39 cellular contexts compared by ENCODE assay signal in the genomic region with DNA sequence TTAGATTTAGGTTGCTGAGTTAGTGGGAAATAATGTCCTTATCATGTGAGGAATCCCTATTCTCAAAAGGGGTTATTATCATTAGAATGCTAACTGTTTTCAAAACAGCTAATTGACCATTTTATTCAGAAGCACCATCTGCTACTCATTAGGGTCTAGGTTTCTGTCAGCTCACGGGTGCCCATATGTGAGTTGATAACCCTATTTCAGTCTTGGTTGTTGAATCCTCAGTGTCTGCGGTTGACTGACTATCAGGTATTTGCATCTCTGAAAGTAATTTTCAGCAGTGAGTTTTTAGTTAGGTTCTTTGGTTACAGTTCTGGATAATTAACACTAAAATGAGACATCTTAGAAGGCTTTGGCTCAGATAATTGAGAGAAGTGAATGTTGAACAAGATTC.
"Had no signal": no experiment of that assay in that cellular context is flagged by ENCODE, and none has a peak within 500 bp of the region (broad histone marks: within the 10 kb centered on the region; RNA-seq: fewer than 3 reads in every experiment).

No MANE protein-coding gene starts in this region.

- DNase-seq: activated effector memory CD4-positive, alpha-beta T cell treated with anti-CD3 and anti-CD28 coated beads, Interleukin-2, amount 50 U/mL, for 16 hours; activated effector memory CD4-positive, alpha-beta T cell treated with Interleukin-2 at 50 U/mL for 16 hours; activated gamma-delta T cell; activated gamma-delta T cell treated with Interleukin-2 at 50 U/mL for 16 hours; activated naive CD4-positive, alpha-beta T cell; activated naive CD4-positive, alpha-beta T cell treated with anti-CD3 and anti-CD28 coated beads for 36 hours; activated naive CD4-positive, alpha-beta T cell treated with anti-CD3 and anti-CD28 coated beads, Interleukin-2, amount 10 ng/mL, durations not matched to agents 7 days and 5 days; activated naive CD4-positive, alpha-beta T cell treated with anti-CD3 and anti-CD28 coated beads, Interleukin-2, amount 50 U/mL, for 16 hours; activated naive CD4-positive, alpha-beta T cell treated with Interleukin-2 at 50 U/mL for 16 hours; activated naive CD8-positive, alpha-beta T cell treated with anti-CD3 and anti-CD28 coated beads for 36 hours; activated naive CD8-positive, alpha-beta T cell treated with anti-CD3 and anti-CD28 coated beads, Interleukin-2, amount 10 ng/mL, durations not matched to agents 7 days and 5 days; activated T-cell treated with anti-CD3 and anti-CD28 coated beads, Interleukin-2, amount 50 U/mL, for 24 hours; activated T-cell treated with anti-CD3 and anti-CD28 coated beads, Interleukin-2, amount 50 U/mL, for 4 hours; activated T-cell treated with anti-CD3 and anti-CD28 coated beads, Interleukin-2, amount 50 U/mL, for 48 hours; activated T-cell treated with anti-CD3 and anti-CD28 coated beads, Interleukin-2, amount 50 U/mL, for 72 hours; adrenal gland; amniotic stem cell; amygdala; anterior cingulate cortex; aorta; body of pancreas; brain microvascular endothelial cell; caudate nucleus; central memory CD4-positive, alpha-beta T cell; cerebellar nuclear complex had no signal

- H3K27ac Mint-ChIP-seq: activated naive CD4-positive, alpha-beta T cell treated with anti-CD3 and anti-CD28 coated beads for 36 hours; activated naive CD4-positive, alpha-beta T cell treated with anti-CD3 and anti-CD28 coated beads, Interleukin-2, amount 10 ng/mL, durations not matched to agents 7 days and 5 days; activated naive CD4-positive, alpha-beta T cell treated with anti-CD3 and anti-CD28 coated beads, Interleukin-2, amount 50 U/mL, for 24 hours; activated naive CD4-positive, alpha-beta T cell treated with anti-CD3 and anti-CD28 coated beads, Interleukin-2, amount 50 U/mL, for 72 hours; activated naive CD8-positive, alpha-beta T cell; activated naive CD8-positive, alpha-beta T cell treated with anti-CD3 and anti-CD28 coated beads for 36 hours; activated naive CD8-positive, alpha-beta T cell treated with anti-CD3 and anti-CD28 coated beads, Interleukin-2, amount 10 ng/mL, durations not matched to agents 7 days and 5 days; activated T-cell treated with anti-CD3 and anti-CD28 coated beads, Interleukin-2, amount 50 U/mL, for 24 hours; activated T-cell treated with anti-CD3 and anti-CD28 coated beads, Interleukin-2, amount 50 U/mL, for 72 hours; activated T-helper 1 cell treated with anti-CD3 and anti-CD28 coated beads, Interleukin-12 subunit alpha, Interleukin-12 subunit beta, Interleukin-2, Interleukin-4 antibody, amounts not matched to agents 30 ng/mL and 10 ng/mL and 1 ng/mL, durations not matched to agents 14 hours and 24 hours and 36 hours; activated T-helper 17 cell treated with anti-CD3 and anti-CD28 coated beads, Interleukin-2, amount 50 U/mL, for 72 hours; activated T-helper 2 cell treated with anti-CD3 and anti-CD28 coated beads, Interferon-gamma antibody, Interleukin-2, Interleukin-4, amounts not matched to agents 10 μg/mL and 5 μg/mL and 100 μg/mL, durations not matched to agents 14 hours and 24 hours and 36 hours; brain had no signal

- H3K27me3 ChIP-seq: adrenal gland, ascending aorta, body of pancreas, brain microvascular endothelial cell, breast epithelium, cardiac muscle cell had no signal

- H3K36me3 Mint-ChIP-seq: activated naive CD4-positive, alpha-beta T cell treated with anti-CD3 and anti-CD28 coated beads, Interleukin-2, amount 10 ng/mL, durations not matched to agents 7 days and 5 days; activated naive CD4-positive, alpha-beta T cell treated with anti-CD3 and anti-CD28 coated beads, Interleukin-2, amount 50 U/mL, for 24 hours; activated naive CD4-positive, alpha-beta T cell treated with anti-CD3 and anti-CD28 coated beads, Interleukin-2, amount 50 U/mL, for 72 hours; activated naive CD8-positive, alpha-beta T cell; activated naive CD8-positive, alpha-beta T cell treated with anti-CD3 and anti-CD28 coated beads for 36 hours; activated naive CD8-positive, alpha-beta T cell treated with anti-CD3 and anti-CD28 coated beads, Interleukin-2, amount 10 ng/mL, durations not matched to agents 7 days and 5 days; brain had no signal

- ATAC-seq: activated naive CD4-positive, alpha-beta T cell treated with anti-CD3 and anti-CD28 coated beads, Interleukin-2, amount 50 U/mL, for 72 hours; activated T-cell treated with anti-CD3 and anti-CD28 coated beads, Interleukin-2, amount 50 U/mL, for 4 hours; activated T-cell treated with anti-CD3 and anti-CD28 coated beads, Interleukin-2, amount 50 U/mL, for 72 hours; activated T-helper 17 cell treated with anti-CD3 and anti-CD28 coated beads, Interleukin-2, amount 50 U/mL, for 72 hours; body of pancreas had no signal

- H3K9me3 ChIP-seq: adrenal gland, body of pancreas had no signal

- H3K4me3 Mint-ChIP-seq: activated naive CD4-positive, alpha-beta T cell treated with anti-CD3 and anti-CD28 coated beads for 36 hours; activated naive CD4-positive, alpha-beta T cell treated with anti-CD3 and anti-CD28 coated beads, Interleukin-2, amount 10 ng/mL, durations not matched to agents 7 days and 5 days; activated naive CD4-positive, alpha-beta T cell treated with anti-CD3 and anti-CD28 coated beads, Interleukin-2, amount 50 U/mL, for 24 hours; activated naive CD8-positive, alpha-beta T cell; activated naive CD8-positive, alpha-beta T cell treated with anti-CD3 and anti-CD28 coated beads for 36 hours; activated naive CD8-positive, alpha-beta T cell treated with anti-CD3 and anti-CD28 coated beads, Interleukin-2, amount 10 ng/mL, durations not matched to agents 7 days and 5 days; activated T-cell treated with anti-CD3 and anti-CD28 coated beads, Interleukin-2, amount 50 U/mL, for 24 hours; activated T-cell treated with anti-CD3 and anti-CD28 coated beads, Interleukin-2, amount 50 U/mL, for 4 hours; activated T-cell treated with anti-CD3 and anti-CD28 coated beads, Interleukin-2, amount 50 U/mL, for 72 hours; activated T-helper 1 cell treated with anti-CD3 and anti-CD28 coated beads, Interleukin-12 subunit alpha, Interleukin-12 subunit beta, Interleukin-2, Interleukin-4 antibody, amounts not matched to agents 30 ng/mL and 10 ng/mL and 1 ng/mL, durations not matched to agents 14 hours and 24 hours and 36 hours; activated T-helper 17 cell treated with anti-CD3 and anti-CD28 coated beads, Interleukin-2, amount 50 U/mL, for 72 hours; brain; central memory CD8-positive, alpha-beta T cell had no signal

- H3K4me1 ChIP-seq: adrenal gland, ascending aorta, body of pancreas, breast epithelium had no signal

- FAIRE-seq: astrocyte, bronchial epithelial cell, colon had no signal

- H3K27me3 Mint-ChIP-seq: activated naive CD4-positive, alpha-beta T cell treated with anti-CD3 and anti-CD28 coated beads, Interleukin-2, amount 10 ng/mL, durations not matched to agents 7 days and 5 days; activated naive CD4-positive, alpha-beta T cell treated with anti-CD3 and anti-CD28 coated beads, Interleukin-2, amount 50 U/mL, for 24 hours; activated naive CD8-positive, alpha-beta T cell; activated naive CD8-positive, alpha-beta T cell treated with anti-CD3 and anti-CD28 coated beads for 36 hours; activated naive CD8-positive, alpha-beta T cell treated with anti-CD3 and anti-CD28 coated beads, Interleukin-2, amount 10 ng/mL, durations not matched to agents 7 days and 5 days; activated T-cell treated with anti-CD3 and anti-CD28 coated beads, Interleukin-2, amount 50 U/mL, for 24 hours; brain had no signal

- H3K9me3 Mint-ChIP-seq: activated naive CD4-positive, alpha-beta T cell treated with anti-CD3 and anti-CD28 coated beads for 36 hours had no signal

- H3K4me1 Mint-ChIP-seq: activated naive CD4-positive, alpha-beta T cell treated with anti-CD3 and anti-CD28 coated beads, Interleukin-2, amount 10 ng/mL, durations not matched to agents 7 days and 5 days; activated naive CD4-positive, alpha-beta T cell treated with anti-CD3 and anti-CD28 coated beads, Interleukin-2, amount 50 U/mL, for 24 hours; activated naive CD8-positive, alpha-beta T cell treated with anti-CD3 and anti-CD28 coated beads for 36 hours; activated naive CD8-positive, alpha-beta T cell treated with anti-CD3 and anti-CD28 coated beads, Interleukin-2, amount 10 ng/mL, durations not matched to agents 7 days and 5 days; activated T-helper 17 cell treated with anti-CD3 and anti-CD28 coated beads, Interleukin-2, amount 50 U/mL, for 72 hours; brain; central memory CD8-positive, alpha-beta T cell had no signal

- H3K36me3 ChIP-seq: adrenal gland, ascending aorta, brain microvascular endothelial cell, breast epithelium, cardiac muscle cell had no signal

- H3K27ac ChIP-seq: adrenal gland, ascending aorta, body of pancreas, brain microvascular endothelial cell, breast epithelium, cardiac muscle cell had no signal

- H3K4me3 ChIP-seq: adrenal gland, ascending aorta, body of pancreas, breast epithelium, cardiac muscle cell had no signal
